19 cellular contexts compared by ENCODE assay signal in genomic region chr5:175336781-175337180, GRCh38.
"Had no signal": no experiment of that assay in that cellular context is flagged by ENCODE, and none has a peak within 500 bp of the region (broad histone marks: within the 10 kb centered on the region; RNA-seq: fewer than 3 reads in every experiment).

No MANE protein-coding gene starts in this region.

- ATAC-seq: activated CD8-positive, alpha-beta T cell treated with anti-CD3 and anti-CD28 coated beads for 36 hours; activated T-helper 17 cell treated with anti-CD3 and anti-CD28 coated beads, Interleukin-2, amount 50 U/mL, for 72 hours; esophagus mucosa; gastrocnemius medialis; left lung; stimulated activated naive CD8-positive, alpha-beta T cell treated with anti-CD3 and anti-CD28 coated beads, Interleukin-15, amount 100 ng/mL, for 72 hours had no signal

- H3K9me3 ChIP-seq: gastrocnemius medialis, left lung, transverse colon, uterus had no signal

- H3K4me3 ChIP-seq: gastrocnemius medialis, left lung, suprapubic skin, transverse colon, uterus had no signal

- H3K36me3 ChIP-seq: gastrocnemius medialis, left lung, suprapubic skin, transverse colon, uterus had no signal

- H3K4me1 ChIP-seq: gastrocnemius medialis, left lung, suprapubic skin, transverse colon, uterus had no signal

- DNase-seq: activated CD4-positive, alpha-beta T cell treated with anti-CD3 and anti-CD28 coated beads for 48 hours; activated CD4-positive, CD25-positive, alpha-beta regulatory T cell; activated CD8-positive, alpha-beta T cell treated with anti-CD3 and anti-CD28 coated beads for 36 hours; activated naive CD4-positive, alpha-beta T cell; activated naive CD8-positive, alpha-beta T cell treated with anti-CD3 and anti-CD28 coated beads for 36 hours; activated T-cell treated with anti-CD3 and anti-CD28 coated beads, Interleukin-2, amount 50 U/mL, for 1 hour; amniotic stem cell; effector CD4-positive, alpha-beta T cell; gastrocnemius medialis; head of caudate nucleus; kidney; left lung; stimulated activated CD4-positive, alpha-beta T cell treated with anti-CD3 and anti-CD28 coated beads, Interleukin-2, amount 100 ng/mL, for 48 hours; stimulated activated naive CD8-positive, alpha-beta T cell treated with anti-CD3 and anti-CD28 coated beads, Interleukin-15, amount 100 ng/mL, for 72 hours; transverse colon; uterus had no signal

- H3K27me3 ChIP-seq: gastrocnemius medialis, left lung, suprapubic skin, transverse colon, uterus had no signal

- H3K27ac ChIP-seq: gastrocnemius medialis, left lung, suprapubic skin, transverse colon, uterus had no signal
